28 cellular contexts compared by ENCODE assay signal in genomic region chr1:238499036-238499435, GRCh38.
"Had no signal": no experiment of that assay in that cellular context is flagged by ENCODE, and none has a peak within 500 bp of the region (broad histone marks: within the 10 kb centered on the region; RNA-seq: fewer than 3 reads in every experiment).

No MANE protein-coding gene starts in this region.

- H3K27ac Mint-ChIP-seq: nephron; neural progenitor cell; progenitor cell of endocrine pancreas; stimulated activated effector memory CD8-positive, alpha-beta T cell treated with anti-CD3 and anti-CD28 coated beads, Interleukin-12 subunit alpha, Interleukin-12 subunit beta, amount 100 ng/mL, for 72 hours; stimulated activated naive B cell treated with anti-CD40 and anti-IgM and Interleukin-4, amounts not matched to agents 10 μg/mL and 1 μg/mL and 100 μg/mL, for 72 hours; stimulated activated naive CD8-positive, alpha-beta T cell treated with anti-CD3 and anti-CD28 coated beads, Interleukin-15, Interleukin-2, amounts not matched to agents 100 ng/mL and 50 ng/mL, for 24 hours had no signal

- H3K4me1 Mint-ChIP-seq: nephron; neural progenitor cell; stimulated activated effector memory CD8-positive, alpha-beta T cell treated with anti-CD3 and anti-CD28 coated beads, Interleukin-12 subunit alpha, Interleukin-12 subunit beta, amount 100 ng/mL, for 72 hours; stimulated activated naive B cell treated with anti-CD40 and anti-IgM and Interleukin-4, amounts not matched to agents 10 μg/mL and 1 μg/mL and 100 μg/mL, for 72 hours had no signal

- H3K9me3 ChIP-seq: ovary, psoas muscle, right lobe of liver, sigmoid colon, thoracic aorta, thyroid gland, tibial nerve, upper lobe of left lung, vagina had no signal

- H3K4me1 ChIP-seq: neural progenitor cell, parathyroid adenoma, psoas muscle, right lobe of liver, sigmoid colon, stomach, thyroid gland, tibial nerve, upper lobe of left lung, vagina had no signal

- H3K27me3 Mint-ChIP-seq: progenitor cell of endocrine pancreas; stimulated activated naive B cell treated with anti-CD40 and anti-IgM and Interleukin-4, amounts not matched to agents 10 μg/mL and 1 μg/mL and 100 μg/mL, for 72 hours; stimulated activated naive CD8-positive, alpha-beta T cell treated with anti-CD3 and anti-CD28 coated beads, Interleukin-15, Interleukin-2, amounts not matched to agents 100 ng/mL and 50 ng/mL, for 24 hours had no signal

- H3K9me3 Mint-ChIP-seq: neural progenitor cell had no signal

- H3K27ac ChIP-seq: neural progenitor cell, ovary, parathyroid adenoma, psoas muscle, right lobe of liver, sigmoid colon, stomach, thoracic aorta, thyroid gland, tibial nerve, upper lobe of left lung, vagina had no signal

- H3K9ac ChIP-seq: neural progenitor cell, parathyroid adenoma had no signal

- FAIRE-seq: small intestine, urothelium cell line had no signal

- H3K36me3 Mint-ChIP-seq: neural progenitor cell; stimulated activated effector memory CD8-positive, alpha-beta T cell treated with anti-CD3 and anti-CD28 coated beads, Interleukin-12 subunit alpha, Interleukin-12 subunit beta, amount 100 ng/mL, for 72 hours; stimulated activated naive B cell treated with anti-CD40 and anti-IgM and Interleukin-4, amounts not matched to agents 10 μg/mL and 1 μg/mL and 100 μg/mL, for 72 hours had no signal

- H2AFZ ChIP-seq: neural progenitor cell, parathyroid adenoma had no signal

- H3K4me3 Mint-ChIP-seq: nephron; neural progenitor cell; stimulated activated effector memory CD8-positive, alpha-beta T cell treated with anti-CD3 and anti-CD28 coated beads, Interleukin-12 subunit alpha, Interleukin-12 subunit beta, amount 100 ng/mL, for 72 hours; stimulated activated naive B cell treated with anti-CD40 and anti-IgM and Interleukin-4, amounts not matched to agents 10 μg/mL and 1 μg/mL and 100 μg/mL, for 72 hours; stimulated activated naive CD8-positive, alpha-beta T cell treated with anti-CD3 and anti-CD28 coated beads, Interleukin-15, Interleukin-2, amounts not matched to agents 100 ng/mL and 50 ng/mL, for 24 hours had no signal

- ATAC-seq: psoas muscle; right cardiac atrium; right lobe of liver; stimulated activated effector memory CD8-positive, alpha-beta T cell treated with anti-CD3 and anti-CD28 coated beads, Interleukin-12 subunit alpha, Interleukin-12 subunit beta, amount 100 ng/mL, for 72 hours; stimulated activated naive B cell treated with anti-CD40 and anti-IgM and Interleukin-4, amounts not matched to agents 10 μg/mL and 1 μg/mL and 100 μg/mL, for 72 hours had no signal

- DNase-seq: occipital lobe; ovary; posterior cingulate gyrus; psoas muscle; right cardiac atrium; right lobe of liver; sigmoid colon; small intestine; stimulated activated CD4-positive, alpha-beta T cell treated with anti-CD3 and anti-CD28 coated beads, Interleukin-15, amount 100 ng/mL, for 24 hours; stimulated activated CD4-positive, alpha-beta T cell treated with anti-CD3 and anti-CD28 coated beads, Interleukin-2, amount 100 ng/mL, for 24 hours; stimulated activated CD4-positive, alpha-beta T cell treated with anti-CD3 and anti-CD28 coated beads, Interleukin-2, amount 100 ng/mL, for 48 hours; stimulated activated CD4-positive, alpha-beta T cell treated with anti-CD3 and anti-CD28 coated beads, Interleukin-4, amount 100 ng/mL, for 24 hours; stimulated activated naive B cell treated with anti-CD40 and anti-IgM and Interleukin-4, amounts not matched to agents 10 μg/mL and 1 μg/mL and 100 μg/mL, for 72 hours; stimulated activated naive CD4-positive, alpha-beta T cell treated with Interleukin-2 at 50 U/mL for 16 hours; stomach; thyroid gland; trophoblast cell; upper lobe of left lung had no signal

- H3K4me3 ChIP-seq: neural progenitor cell, ovary, psoas muscle, right lobe of liver, sigmoid colon, stomach, thoracic aorta, thyroid gland, tibial nerve, upper lobe of left lung, vagina had no signal

- H3K4me2 ChIP-seq: neural progenitor cell had no signal

- H3K27me3 ChIP-seq: neural progenitor cell, ovary, right lobe of liver, sigmoid colon, stomach, thyroid gland, tibial nerve, upper lobe of left lung, vagina had no signal

- H3K79me2 ChIP-seq: parathyroid adenoma had no signal

- H3K36me3 ChIP-seq: neural progenitor cell, ovary, right lobe of liver, sigmoid colon, stomach, thoracic aorta, thyroid gland, tibial nerve, upper lobe of left lung, vagina had no signal
